Comparison of ENCODE assay signal across 32 cellular contexts in genomic region chr7:134545379-134545778, GRCh38. TPM values are rescaled to one million over a fixed set of nuclear protein-coding genes. Genes with fewer than 3 reads are reported as not detected.
"Had no signal": no experiment of that assay in that cellular context is flagged by ENCODE, and none has a peak within 500 bp of the region (broad histone marks: within the 10 kb centered on the region; RNA-seq: fewer than 3 reads in every experiment).

No MANE protein-coding gene starts in this region.

- H3K36me3 Mint-ChIP-seq: neural progenitor cell; stimulated activated effector memory CD8-positive, alpha-beta T cell treated with anti-CD3 and anti-CD28 coated beads, Interleukin-12 subunit alpha, Interleukin-12 subunit beta, amount 100 ng/mL, for 72 hours; stimulated activated naive B cell treated with anti-CD40 and anti-IgM and Interleukin-4, amounts not matched to agents 10 μg/mL and 1 μg/mL and 100 μg/mL, for 72 hours had no signal

- H3K4me3 ChIP-seq: neural progenitor cell, ovary, psoas muscle, right lobe of liver, sigmoid colon, stomach, thoracic aorta, thyroid gland, tibial nerve, upper lobe of left lung, vagina had no signal

- H3K9me3 ChIP-seq: ovary, psoas muscle, right lobe of liver, sigmoid colon, stomach, thoracic aorta, thyroid gland, tibial nerve, upper lobe of left lung, vagina had no signal

- H3K4me3 Mint-ChIP-seq: stimulated activated effector memory CD8-positive, alpha-beta T cell treated with anti-CD3 and anti-CD28 coated beads, Interleukin-12 subunit alpha, Interleukin-12 subunit beta, amount 100 ng/mL, for 72 hours; stimulated activated naive B cell treated with anti-CD40 and anti-IgM and Interleukin-4, amounts not matched to agents 10 μg/mL and 1 μg/mL and 100 μg/mL, for 72 hours; stimulated activated naive CD8-positive, alpha-beta T cell treated with anti-CD3 and anti-CD28 coated beads, Interleukin-15, Interleukin-2, amounts not matched to agents 100 ng/mL and 50 ng/mL, for 24 hours had no signal

- H3K27ac Mint-ChIP-seq: neural progenitor cell; progenitor cell of endocrine pancreas; stimulated activated effector memory CD8-positive, alpha-beta T cell treated with anti-CD3 and anti-CD28 coated beads, Interleukin-12 subunit alpha, Interleukin-12 subunit beta, amount 100 ng/mL, for 72 hours; stimulated activated naive B cell treated with anti-CD40 and anti-IgM and Interleukin-4, amounts not matched to agents 10 μg/mL and 1 μg/mL and 100 μg/mL, for 72 hours; stimulated activated naive CD8-positive, alpha-beta T cell treated with anti-CD3 and anti-CD28 coated beads, Interleukin-15, Interleukin-2, amounts not matched to agents 100 ng/mL and 50 ng/mL, for 24 hours had no signal

- H3K27ac ChIP-seq: neural progenitor cell, ovary, parathyroid adenoma, psoas muscle, right lobe of liver, sigmoid colon, stomach, thoracic aorta, thyroid gland, tibial nerve, upper lobe of left lung, vagina had no signal

- H3K4me1 ChIP-seq: vagina had no signal

- H3K9ac ChIP-seq: neural progenitor cell, parathyroid adenoma had no signal

- ATAC-seq: psoas muscle; right cardiac atrium; stimulated activated effector memory CD8-positive, alpha-beta T cell treated with anti-CD3 and anti-CD28 coated beads, Interleukin-12 subunit alpha, Interleukin-12 subunit beta, amount 100 ng/mL, for 72 hours; stimulated activated naive B cell treated with anti-CD40 and anti-IgM and Interleukin-4, amounts not matched to agents 10 μg/mL and 1 μg/mL and 100 μg/mL, for 72 hours had no signal

- H3K36me3 ChIP-seq: neural progenitor cell, ovary, sigmoid colon, thoracic aorta, thyroid gland, tibial nerve, upper lobe of left lung, vagina had no signal

- H3K9me3 Mint-ChIP-seq: nephron; neural progenitor cell; stimulated activated effector memory CD8-positive, alpha-beta T cell treated with anti-CD3 and anti-CD28 coated beads, Interleukin-12 subunit alpha, Interleukin-12 subunit beta, amount 100 ng/mL, for 72 hours; stimulated activated naive B cell treated with anti-CD40 and anti-IgM and Interleukin-4, amounts not matched to agents 10 μg/mL and 1 μg/mL and 100 μg/mL, for 72 hours; stimulated activated naive CD8-positive, alpha-beta T cell treated with anti-CD3 and anti-CD28 coated beads, Interleukin-15, Interleukin-2, amounts not matched to agents 100 ng/mL and 50 ng/mL, for 24 hours had no signal

- FAIRE-seq: small intestine, urothelium cell line had no signal

- DNase-seq: occipital lobe; ovary; posterior cingulate gyrus; psoas muscle; right cardiac atrium; right lobe of liver; sigmoid colon; small intestine; stimulated activated CD4-positive, alpha-beta T cell treated with anti-CD3 and anti-CD28 coated beads, Interleukin-15, amount 100 ng/mL, for 24 hours; stimulated activated CD4-positive, alpha-beta T cell treated with anti-CD3 and anti-CD28 coated beads, Interleukin-2, amount 100 ng/mL, for 24 hours; stimulated activated CD4-positive, alpha-beta T cell treated with anti-CD3 and anti-CD28 coated beads, Interleukin-2, amount 100 ng/mL, for 48 hours; stimulated activated CD4-positive, alpha-beta T cell treated with anti-CD3 and anti-CD28 coated beads, Interleukin-4, amount 100 ng/mL, for 24 hours; stimulated activated naive B cell treated with anti-CD40 and anti-IgM and Interleukin-4, amounts not matched to agents 10 μg/mL and 1 μg/mL and 100 μg/mL, for 72 hours; stimulated activated naive CD4-positive, alpha-beta T cell treated with Interleukin-2 at 50 U/mL for 16 hours; stomach; thyroid gland; trophoblast cell; upper lobe of left lung had no signal

- H3K27me3 ChIP-seq: neural progenitor cell, ovary, right lobe of liver, sigmoid colon, stomach, thyroid gland, tibial nerve, upper lobe of left lung, vagina had no signal

- H2AFZ ChIP-seq: neural progenitor cell, parathyroid adenoma had no signal

RNA-seq across cellular contexts. Expression of gene AKR1B15, which starts 3.5 kb away (rescaled TPM):
- total RNA-seq: occipital lobe, progenitor cell of endocrine pancreas, renal cortical epithelial cell, right cardiac atrium, sigmoid colon, temporal lobe, upper lobe of left lung had no signal
- polyA plus RNA-seq: neural cell, ovary had no signal

RNA-seq across cellular contexts. Expression of gene AKR1B10, which starts 18.0 kb away (rescaled TPM):
- total RNA-seq: occipital lobe, progenitor cell of endocrine pancreas, skeletal muscle tissue had no signal
- polyA plus RNA-seq: neural cell had no signal
